17 cellular contexts compared by ENCODE assay signal in the genomic region with DNA sequence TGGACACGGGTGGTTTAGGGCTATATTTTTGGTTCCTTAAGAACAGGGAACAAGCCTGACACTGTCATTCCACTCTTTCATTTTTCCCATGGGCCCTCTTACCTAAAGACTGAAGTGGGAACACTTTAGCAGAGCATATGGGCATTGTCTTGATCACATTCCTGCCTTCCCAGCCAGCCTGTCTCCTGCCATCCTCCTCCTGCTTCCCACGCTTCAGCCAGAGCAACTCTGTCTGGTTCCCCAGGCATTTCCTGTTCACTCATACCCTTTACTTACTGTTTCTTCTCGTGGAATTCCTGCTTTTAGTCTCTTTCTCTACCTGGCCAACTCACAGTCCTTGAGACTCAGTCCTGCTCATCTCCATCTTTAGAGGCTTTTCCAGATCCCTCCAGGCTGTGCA. TPM values are rescaled to one million over a fixed set of nuclear protein-coding genes. Genes with fewer than 3 reads are reported as not detected.
DNase-seq lines count a peak whose midpoint lies in the region; ATAC-seq and TF ChIP-seq lines count a peak whose summit lies in the region.
"Had no signal": no experiment of that assay in that cellular context is flagged by ENCODE, and none has a peak within 500 bp of the region (broad histone marks: within the 10 kb centered on the region; RNA-seq: fewer than 3 reads in every experiment).

No MANE protein-coding gene starts in this region.

- TF ChIP-seq CTCF in activated CD8-positive, alpha-beta T cell treated with anti-CD3 and anti-CD28 coated beads for 36 hours (IDR thresholded peaks at IDR 0.05), result no peak
- TF ChIP-seq CTCF in VCaP (conservative IDR thresholded peaks at IDR 0.05) (no peak), vagina (IDR thresholded peaks at IDR 0.05) (no peak)

- no peaks in the 10 kb centered on the region for H3K27me3 Mint-ChIP-seq in activated CD8-positive, alpha-beta T cell treated with anti-CD3 and anti-CD28 coated beads, Interleukin-2, amount 10 ng/mL, durations not matched to agents 7 days and 5 days (ENCODE audit: low read depth)
- H3K27me3 Mint-ChIP-seq in activated CD8-positive, alpha-beta T cell treated with anti-CD3 and anti-CD28 coated beads for 36 hours, result no peaks in the 10 kb centered on the region

- no peak for ATAC-seq in activated CD8-positive, alpha-beta T cell treated with anti-CD3 and anti-CD28 coated beads, Interleukin-2, amount 10 ng/mL, durations not matched to agents 7 days and 5 days
- no peak for ATAC-seq in activated CD8-positive, alpha-beta T cell treated with anti-CD3 and anti-CD28 coated beads for 36 hours
- no peak for ATAC-seq in stimulated activated effector memory CD8-positive, alpha-beta T cell treated with anti-CD3 and anti-CD28 coated beads, Interleukin-12 subunit alpha, Interleukin-12 subunit beta, amount 100 ng/mL, for 72 hours
- no peak for ATAC-seq in GM18511 (IDR thresholded peaks at IDR 0.05; ENCODE audit: unreplicated experiment)

- H3K4me3 Mint-ChIP-seq in activated CD8-positive, alpha-beta T cell treated with anti-CD3 and anti-CD28 coated beads, Interleukin-2, amount 10 ng/mL, durations not matched to agents 7 days and 5 days, result no peak overlapping the region
- H3K4me3 Mint-ChIP-seq in activated CD8-positive, alpha-beta T cell treated with anti-CD3 and anti-CD28 coated beads for 36 hours, result no peak overlapping the region
- H3K4me3 Mint-ChIP-seq in stimulated activated effector memory CD8-positive, alpha-beta T cell treated with anti-CD3 and anti-CD28 coated beads, Interleukin-12 subunit alpha, Interleukin-12 subunit beta, amount 100 ng/mL, for 72 hours, result no peak overlapping the region

- CTCF ChIA-PET in activated CD8-positive, alpha-beta T cell treated with anti-CD3 and anti-CD28 coated beads, Interleukin-2, amount 10 ng/mL, durations not matched to agents 7 days and 5 days (lab: Charles Lee), result interaction anchor here (0.7 to 2.6 kb wide), 5 partner anchors 12 to 34 kb away, joined by 3 to 10 read pairs (median 5); a partner anchor contains a TSS
- CTCF ChIA-PET in activated CD8-positive, alpha-beta T cell treated with anti-CD3 and anti-CD28 coated beads for 36 hours (lab: Charles Lee), result interaction anchor here (1.2 kb wide), 1 partner anchor 33 kb away, joined by 4 read pairs; no protein-coding TSS in a partner anchor

- H3K4me1 Mint-ChIP-seq in activated CD8-positive, alpha-beta T cell treated with anti-CD3 and anti-CD28 coated beads, Interleukin-2, amount 10 ng/mL, durations not matched to agents 7 days and 5 days (ENCODE audit: low read depth), result peaks cover 53% of the 10 kb centered on the region
- peaks cover 18% of the 10 kb centered on the region for H3K4me1 Mint-ChIP-seq in activated CD8-positive, alpha-beta T cell treated with anti-CD3 and anti-CD28 coated beads for 36 hours (ENCODE audit: low read depth)
- H3K4me1 Mint-ChIP-seq in stimulated activated effector memory CD8-positive, alpha-beta T cell treated with anti-CD3 and anti-CD28 coated beads, Interleukin-12 subunit alpha, Interleukin-12 subunit beta, amount 100 ng/mL, for 72 hours, result peaks cover 37% of the 10 kb centered on the region

- H3K27me3 ChIP-seq in vagina, result no peaks in the 10 kb centered on the region

- H3K36me3 ChIP-seq in vagina, result peaks cover 0 to 31% of the 10 kb centered on the region in 2 donors

- intact Hi-C loops in activated CD8-positive, alpha-beta T cell treated with anti-CD3 and anti-CD28 coated beads for 36 hours (cut with micrococcal nuclease), result no loop called here
- intact Hi-C loops in vagina (cut with DNase I), result no loop called here

- DNase-seq in activated CD8-positive, alpha-beta T cell treated with anti-CD3 and anti-CD28 coated beads, Interleukin-2, amount 10 ng/mL, durations not matched to agents 7 days and 5 days, result no peak
- DNase-seq in activated CD8-positive, alpha-beta T cell treated with anti-CD3 and anti-CD28 coated beads for 36 hours, result no peak
- DNase-seq in iris pigment epithelial cell (ENCODE audit: low read depth) (peak; percentile 72), vagina (ENCODE audit: extremely low spot score in 2 of 2) (no peak), NCI-H2107 treated with DMSO at 0.1 percent for 48 hours (lab: John Stamatoyannopoulos, UW; ENCODE audit: unreplicated experiment) (no peak)
- DNase-seq in stimulated activated effector memory CD8-positive, alpha-beta T cell treated with anti-CD3 and anti-CD28 coated beads, Interleukin-12 subunit alpha, Interleukin-12 subunit beta, amount 100 ng/mL, for 72 hours (ENCODE audit: low spot score in 2 of 2), result no peak
- DNase-seq: activated effector memory CD4-positive, alpha-beta T cell treated with Interleukin-2 at 50 U/mL for 16 hours; cerebellar nuclear complex; foreskin melanocyte; left colon; MV-4-11; NCI-H446 treated with DMSO at 0.1 percent for 48 hours had no signal

- H3K36me3 Mint-ChIP-seq in activated CD8-positive, alpha-beta T cell treated with anti-CD3 and anti-CD28 coated beads, Interleukin-2, amount 10 ng/mL, durations not matched to agents 7 days and 5 days (ENCODE audit: low read depth), result peaks cover 97% of the 10 kb centered on the region
- peaks cover 14% of the 10 kb centered on the region for H3K36me3 Mint-ChIP-seq in activated CD8-positive, alpha-beta T cell treated with anti-CD3 and anti-CD28 coated beads for 36 hours (ENCODE audit: low read depth)
- peaks cover 32% of the 10 kb centered on the region for H3K36me3 Mint-ChIP-seq in stimulated activated effector memory CD8-positive, alpha-beta T cell treated with anti-CD3 and anti-CD28 coated beads, Interleukin-12 subunit alpha, Interleukin-12 subunit beta, amount 100 ng/mL, for 72 hours

- peak overlapping the region; percentile 86 for H3K27ac ChIP-seq in VCaP
- no peak overlapping the region for H3K27ac ChIP-seq in vagina
- H3K27ac ChIP-seq: A549, SK-N-MC had no signal

- POLR2A ChIA-PET in activated CD8-positive, alpha-beta T cell treated with anti-CD3 and anti-CD28 coated beads, Interleukin-2, amount 10 ng/mL, durations not matched to agents 7 days and 5 days (lab: Charles Lee), result interaction anchor here (0.6 kb wide), 1 partner anchor 119 kb away, joined by 3 read pairs; no protein-coding TSS in a partner anchor
- POLR2A ChIA-PET in activated CD8-positive, alpha-beta T cell treated with anti-CD3 and anti-CD28 coated beads for 36 hours (lab: Charles Lee), result interaction anchor here (1.6 kb wide), 1 partner anchor 21 kb away, joined by 5 read pairs; no protein-coding TSS in a partner anchor

- no peak for TF ChIP-seq POLR2A in vagina (IDR thresholded peaks at IDR 0.05)

- peaks cover 12% of the 10 kb centered on the region for H3K9me3 Mint-ChIP-seq in activated CD8-positive, alpha-beta T cell treated with anti-CD3 and anti-CD28 coated beads, Interleukin-2, amount 10 ng/mL, durations not matched to agents 7 days and 5 days (ENCODE audit: insufficient read depth)
- H3K9me3 Mint-ChIP-seq in activated CD8-positive, alpha-beta T cell treated with anti-CD3 and anti-CD28 coated beads for 36 hours, result peaks cover 2% of the 10 kb centered on the region
- no peaks in the 10 kb centered on the region for H3K9me3 Mint-ChIP-seq in stimulated activated effector memory CD8-positive, alpha-beta T cell treated with anti-CD3 and anti-CD28 coated beads, Interleukin-12 subunit alpha, Interleukin-12 subunit beta, amount 100 ng/mL, for 72 hours

- peak overlapping the region; percentile 43 for H3K27ac Mint-ChIP-seq in activated CD8-positive, alpha-beta T cell treated with anti-CD3 and anti-CD28 coated beads, Interleukin-2, amount 10 ng/mL, durations not matched to agents 7 days and 5 days
- no peak overlapping the region for H3K27ac Mint-ChIP-seq in activated CD8-positive, alpha-beta T cell treated with anti-CD3 and anti-CD28 coated beads for 36 hours
- peak overlapping the region; percentile 2 for H3K27ac Mint-ChIP-seq in stimulated activated effector memory CD8-positive, alpha-beta T cell treated with anti-CD3 and anti-CD28 coated beads, Interleukin-12 subunit alpha, Interleukin-12 subunit beta, amount 100 ng/mL, for 72 hours

- no peak overlapping the region for H3K4me3 ChIP-seq in vagina
- H3K4me3 ChIP-seq: A549, SK-N-MC had no signal

- H3K4me1 ChIP-seq in vagina, result peaks cover 14% of the 10 kb centered on the region

- no peaks in the 10 kb centered on the region for H3K9me3 ChIP-seq in vagina
- H3K9me3 ChIP-seq: A549 had no signal

RNA-seq across cellular contexts. Expression of a gene that starts 22.8 kb away (rescaled TPM):
- total RNA-seq in activated CD8-positive, alpha-beta T cell treated with anti-CD3 and anti-CD28 coated beads, Interleukin-2, amount 10 ng/mL, durations not matched to agents 7 days and 5 days, result 10 to 100 TPM; 85.7 to 86.0 TPM
- total RNA-seq in activated CD8-positive, alpha-beta T cell treated with anti-CD3 and anti-CD28 coated beads for 36 hours, result 10 to 100 TPM; 76.4 to 78.7 TPM
- total RNA-seq in vagina, result 38.3 TPM

RNA-seq across cellular contexts. Expression of a gene that starts 32.6 kb away (rescaled TPM):
- total RNA-seq in activated CD8-positive, alpha-beta T cell treated with anti-CD3 and anti-CD28 coated beads, Interleukin-2, amount 10 ng/mL, durations not matched to agents 7 days and 5 days, result 100 to 1,000 TPM; 101 to 105 TPM
- total RNA-seq in activated CD8-positive, alpha-beta T cell treated with anti-CD3 and anti-CD28 coated beads for 36 hours, result 1 to 10 TPM; 8.3 to 9.5 TPM
- 39.8 TPM for total RNA-seq in vagina

RNA-seq across cellular contexts. Expression of a gene that starts 57.5 kb away (rescaled TPM):
- not detected for total RNA-seq in activated CD8-positive, alpha-beta T cell treated with anti-CD3 and anti-CD28 coated beads, Interleukin-2, amount 10 ng/mL, durations not matched to agents 7 days and 5 days
- not detected for total RNA-seq in activated CD8-positive, alpha-beta T cell treated with anti-CD3 and anti-CD28 coated beads for 36 hours
- total RNA-seq in vagina, result not detected
- total RNA-seq: temporal lobe had no signal
